ENCODE assay signal across 14 cellular contexts in the genomic region with DNA sequence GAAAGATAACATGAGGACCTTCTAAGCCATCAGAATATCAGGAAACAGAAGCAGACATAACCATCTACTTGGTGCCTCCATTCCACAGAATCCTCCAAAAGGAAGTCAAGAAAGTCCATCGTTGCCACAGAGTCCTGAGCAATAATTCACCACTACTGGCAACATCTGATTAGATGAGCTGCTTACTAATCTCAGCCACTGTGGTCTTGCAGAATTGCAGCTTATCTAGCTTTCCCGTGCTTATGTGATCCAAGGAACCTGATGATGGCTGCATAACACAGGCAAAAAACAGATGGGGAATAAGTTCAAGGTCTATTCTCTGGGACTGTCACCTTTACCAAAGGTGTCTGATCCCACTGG.
"Had no signal": no experiment of that assay in that cellular context is flagged by ENCODE, and none has a peak within 500 bp of the region (broad histone marks: within the 10 kb centered on the region; RNA-seq: fewer than 3 reads in every experiment).

No MANE protein-coding gene starts in this region.

- H3K79me2 ChIP-seq: hepatocyte had no signal

- H3K27ac ChIP-seq: hepatocyte, ovary, suprapubic skin had no signal

- H3K4me1 ChIP-seq: suprapubic skin had no signal

- H2AFZ ChIP-seq: hepatocyte had no signal

- H3K27me3 ChIP-seq: hepatocyte, ovary, suprapubic skin had no signal

- H3K4me2 ChIP-seq: hepatocyte had no signal

- H3K36me3 ChIP-seq: ovary, suprapubic skin had no signal

- H3K9me3 ChIP-seq: ovary, suprapubic skin had no signal

- H3K4me3 ChIP-seq: hepatocyte, ovary, suprapubic skin had no signal

- DNase-seq: activated CD4-positive, alpha-beta memory T cell treated with anti-CD3 and anti-CD28 coated beads, Interleukin-2, amount 10 ng/mL, durations not matched to agents 7 days and 5 days; activated CD4-positive, alpha-beta T cell treated with anti-CD3 and anti-CD28 coated beads for 1 hour; activated naive CD4-positive, alpha-beta T cell; caudate nucleus; endodermal cell; erythroblast; left ventricle myocardium superior; mesendoderm; nephron progenitor cell; ovary; stimulated activated CD4-positive, alpha-beta T cell treated with anti-CD3 and anti-CD28 coated beads, Interleukin-2, amount 100 ng/mL, for 48 hours; stimulated activated naive CD4-positive, alpha-beta T cell treated with Interleukin-2 at 50 U/mL for 16 hours had no signal
